16 cellular contexts compared by ENCODE assay signal in genomic region chr6:28747083-28747630, GRCh38.
DNase-seq lines count a peak whose midpoint lies in the region; ATAC-seq, FAIRE-seq and TF ChIP-seq lines count a peak whose summit lies in the region.
"Had no signal": no experiment of that assay in that cellular context is flagged by ENCODE, and none has a peak within 500 bp of the region (broad histone marks: within the 10 kb centered on the region; RNA-seq: fewer than 3 reads in every experiment).

No MANE protein-coding gene starts in this region.

- no peak for TF ChIP-seq POLR2A in esophagus squamous epithelium (IDR thresholded peaks at IDR 0.05)

- peaks cover 43% of the 10 kb centered on the region for H3K27me3 ChIP-seq in ACC112 (ENCODE audit: insufficient read depth, low read length)
- peaks cover 44% of the 10 kb centered on the region for H3K27me3 ChIP-seq in HUES64 (ENCODE audit: insufficient read depth, low read length)
- H3K27me3 ChIP-seq in astrocyte (ENCODE audit: insufficient read depth, low read length), result peaks cover 5% of the 10 kb centered on the region
- H3K27me3 ChIP-seq in esophagus squamous epithelium, result peaks cover 0 to 97% (median 0%) of the 10 kb centered on the region in 4 donors

- H3K9me3 Mint-ChIP-seq in astrocyte (ENCODE audit: unreplicated experiment), result no peaks in the 10 kb centered on the region

- H3K9ac ChIP-seq in HUES64 (ENCODE audit: low read depth, low read length), result 0 out of 2 replicates have a peak overlapping the region, but pooled peaks have one; percentile 23
- H3K9ac ChIP-seq in astrocyte (ENCODE audit: low read length), result no peak overlapping the region

- no peaks in the 10 kb centered on the region for H3K36me3 ChIP-seq in ACC112 (ENCODE audit: insufficient read depth, low read length)
- H3K36me3 ChIP-seq in HUES64 (ENCODE audit: insufficient read depth, low read length), result no peaks in the 10 kb centered on the region
- no peaks in the 10 kb centered on the region for H3K36me3 ChIP-seq in astrocyte (ENCODE audit: insufficient read depth, low read length)
- H3K36me3 ChIP-seq in esophagus squamous epithelium, result no peaks in the 10 kb centered on the region

- H3K4me1 Mint-ChIP-seq in astrocyte (ENCODE audit: low read depth, unreplicated experiment) (peaks cover 2% of the 10 kb centered on the region), T-helper 17 cell (no peaks in the 10 kb centered on the region)
- H3K4me1 Mint-ChIP-seq: B cell, IgD-negative memory B cell had no signal

- TF ChIP-seq CTCF in astrocyte (IDR thresholded peaks at IDR 0.05; ENCODE audit: insufficient read depth, low read depth, low read length) (no peak), esophagus squamous epithelium (IDR thresholded peaks at IDR 0.05) (no peak)

- no peak for DNase-seq in astrocyte (ENCODE audit: low read depth)
- DNase-seq in T-helper 17 cell, result no peak
- no peak for DNase-seq in cerebellum (ENCODE audit: low spot score)
- DNase-seq in esophagus squamous epithelium (lab: John Stamatoyannopoulos, UW), result no peak
- DNase-seq in ACHN, result no peak
- DNase-seq: activated CD4-positive, alpha-beta memory T cell treated with anti-CD3 and anti-CD28 coated beads for 36 hours; activated naive CD4-positive, alpha-beta T cell; cortex of kidney; left ventricle myocardium superior; NCI-H2029 treated with DMSO at 0.1 percent for 48 hours had no signal

- H3K27ac Mint-ChIP-seq in astrocyte (ENCODE audit: unreplicated experiment) (peak overlapping the region; percentile 30), T-helper 17 cell (no peak overlapping the region)
- H3K27ac Mint-ChIP-seq: activated CD4-positive, alpha-beta memory T cell treated with anti-CD3 and anti-CD28 coated beads for 36 hours; B cell; IgD-negative memory B cell had no signal

- H3K4me3 ChIP-seq in ACC112 (ENCODE audit: low read depth, low read length), result peak overlapping the region; percentile 76
- peak overlapping the region; percentile 73 for H3K4me3 ChIP-seq in HUES64 (ENCODE audit: low read length)
- peak overlapping the region; percentile 41 for H3K4me3 ChIP-seq in astrocyte (ENCODE audit: insufficient read depth, low read depth, low read length)
- peak overlapping the region; percentile 72 for H3K4me3 ChIP-seq in iPS-11a (ENCODE audit: low read depth, low read length)
- H3K4me3 ChIP-seq in esophagus squamous epithelium, result no peak overlapping the region

- 15% methylated on average over 13 of the region's 13 CpGs for WGBS in HUES64
- WGBS in esophagus squamous epithelium, 2 donors, result 22 to 44% methylated on average over 12 to 13 of the region's 13 CpGs

- FAIRE-seq in astrocyte (lab: Jason Lieb, UNC), result no peak
- FAIRE-seq: GM18507 had no signal

- no peaks in the 10 kb centered on the region for H4K20me1 ChIP-seq in astrocyte (ENCODE audit: insufficient read depth, low read length)

- H3K27me3 Mint-ChIP-seq in astrocyte (ENCODE audit: low read depth, unreplicated experiment) (peaks cover 16% of the 10 kb centered on the region), T-helper 17 cell (peaks cover 61% of the 10 kb centered on the region)

- peak overlapping the region; percentile 88 for H3K4me3 Mint-ChIP-seq in astrocyte (ENCODE audit: unreplicated experiment)
- no peak overlapping the region for H3K4me3 Mint-ChIP-seq in T-helper 17 cell
- H3K4me3 Mint-ChIP-seq: activated CD4-positive, alpha-beta memory T cell treated with anti-CD3 and anti-CD28 coated beads for 36 hours; B cell; IgD-negative memory B cell had no signal

- in situ Hi-C loops in ACHN (cut with HindIII; ENCODE audit: low pct_ligation_motif_present, low pct_unique_long_range_greater_than_20kb, low sequenced_read_pairs), result no loop called here

- no peaks in the 10 kb centered on the region for H3K4me1 ChIP-seq in ACC112 (ENCODE audit: control insufficient read depth, insufficient read depth, low read length, unreplicated experiment)
- H3K4me1 ChIP-seq in HUES64 (ENCODE audit: insufficient read depth, low read length), result no peaks in the 10 kb centered on the region
- no peaks in the 10 kb centered on the region for H3K4me1 ChIP-seq in astrocyte (ENCODE audit: insufficient read depth, low read length)
- H3K4me1 ChIP-seq in esophagus squamous epithelium, result no peaks in the 10 kb centered on the region

- no peaks in the 10 kb centered on the region for H3K79me2 ChIP-seq in ACC112 (ENCODE audit: control insufficient read depth, insufficient read depth, low read length, unreplicated experiment)
- no peaks in the 10 kb centered on the region for H3K79me2 ChIP-seq in astrocyte (ENCODE audit: insufficient read depth, low read length)

- H3K27ac ChIP-seq in ACC112 (ENCODE audit: low read depth, low read length) (no peak overlapping the region), HUES64 (ENCODE audit: low read depth, low read length) (no peak overlapping the region), astrocyte (ENCODE audit: low read depth, low read length) (no peak overlapping the region), esophagus squamous epithelium (no peak overlapping the region)

- H3K9me3 ChIP-seq in HUES64 (ENCODE audit: insufficient read depth, low read depth, low read length) (no peaks in the 10 kb centered on the region; the same call in 1 of the 2 replicates), astrocyte (ENCODE audit: insufficient read depth, low read depth, low read length) (no peaks in the 10 kb centered on the region), T-helper 17 cell (ENCODE audit: control insufficient read depth, low read length, poor library complexity, severe bottlenecking) (no peaks in the 10 kb centered on the region), esophagus squamous epithelium (peaks cover 0 to 13% (median 3%) of the 10 kb centered on the region in 3 donors)

- H3K4me2 ChIP-seq in astrocyte (ENCODE audit: low read length), result peak overlapping the region; percentile 70

- H3K36me3 Mint-ChIP-seq in astrocyte (ENCODE audit: low read depth, unreplicated experiment), result no peaks in the 10 kb centered on the region
- H3K36me3 Mint-ChIP-seq in T-helper 17 cell (ENCODE audit: low read depth), result peaks cover 2% of the 10 kb centered on the region
- H3K36me3 Mint-ChIP-seq: IgD-negative memory B cell had no signal

- intact Hi-C loops in esophagus squamous epithelium (cut with DNase I), result no loop called here

- no peak for ATAC-seq in T-helper 17 cell
- ATAC-seq: left ventricle myocardium superior had no signal

- H2AFZ ChIP-seq in ACC112 (ENCODE audit: low read length, unreplicated experiment) (no peak overlapping the region), astrocyte (ENCODE audit: low read depth, low read length) (peak overlapping the region; percentile 6)

Comparison
In these comparisons a context has a peak if more than half of its experiments do, and no peak if none do; other contexts are left out.
1. H3K4me3 ChIP-seq: peak in ACC112 (single experiment), HUES64 (single experiment), astrocyte (single experiment) and iPS-11a (single experiment); none in esophagus squamous epithelium (0 of 4).